ENCODE assay signal across 27 cellular contexts in the genomic region with DNA sequence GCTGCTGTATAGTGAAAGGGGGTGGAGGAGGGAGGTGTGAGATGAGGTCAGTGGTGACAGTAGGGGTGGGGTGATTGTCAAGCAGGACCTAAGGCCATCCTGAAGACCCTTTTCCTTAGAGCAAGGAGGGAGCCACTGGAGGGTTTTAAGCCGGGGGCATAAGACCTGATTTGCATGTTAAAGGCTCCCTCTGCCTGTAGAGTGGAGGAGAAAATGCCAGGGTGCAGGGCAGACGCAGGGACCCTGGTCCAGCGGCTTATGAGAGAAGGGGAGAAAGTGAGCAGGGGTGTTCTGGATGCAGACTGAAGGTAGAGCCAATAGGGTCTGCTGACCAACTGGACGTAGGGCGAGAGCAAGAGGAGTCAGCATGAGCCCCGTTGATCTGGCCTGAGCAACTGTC.
"Had no signal": no experiment of that assay in that cellular context is flagged by ENCODE, and none has a peak within 500 bp of the region (broad histone marks: within the 10 kb centered on the region; RNA-seq: fewer than 3 reads in every experiment).

No MANE protein-coding gene starts in this region.

- DNase-seq: activated CD4-positive, alpha-beta T cell treated with anti-CD3 and anti-CD28 coated beads for 36 hours; activated CD4-positive, alpha-beta T cell treated with anti-CD3 and anti-CD28 coated beads, Interleukin-2, amount 50 U/mL, for 4 hours; activated CD4-positive, CD25-positive, alpha-beta regulatory T cell; activated naive CD4-positive, alpha-beta T cell; activated T-cell treated with anti-CD3 and anti-CD28 coated beads for 4 hours; activated T-cell treated with anti-CD3 and anti-CD28 coated beads, Interleukin-2, amount 50 U/mL, for 72 hours; anterior cingulate cortex; body of pancreas; colonic mucosa; effector memory CD8-positive, alpha-beta T cell; left cardiac atrium; midbrain; naive thymus-derived CD4-positive, alpha-beta T cell; ovary; stimulated activated CD4-positive, alpha-beta T cell treated with anti-CD3 and anti-CD28 coated beads, Interleukin-15, amount 100 ng/mL, for 24 hours; stimulated activated CD4-positive, alpha-beta T cell treated with anti-CD3 and anti-CD28 coated beads, Interleukin-2, amount 100 ng/mL, for 24 hours; stimulated activated naive B cell treated with anti-CD40 and anti-IgM and Interleukin-4, amounts not matched to agents 10 μg/mL and 1 μg/mL and 100 μg/mL, for 72 hours; stomach; T-helper 1 cell; thyroid gland had no signal

- H2AFZ ChIP-seq: hepatocyte had no signal

- H3K4me3 ChIP-seq: body of pancreas, colonic mucosa, dorsolateral prefrontal cortex, gastroesophageal sphincter, hepatocyte, ovary, psoas muscle, stomach, thyroid gland had no signal

- H3K27me3 ChIP-seq: body of pancreas, colonic mucosa, gastroesophageal sphincter, hepatocyte, ovary, thyroid gland had no signal

- H3K4me3 Mint-ChIP-seq: activated CD4-positive, alpha-beta T cell treated with anti-CD3 and anti-CD28 coated beads for 36 hours; activated T-cell treated with anti-CD3 and anti-CD28 coated beads, Interleukin-2, amount 50 U/mL, for 72 hours; effector memory CD8-positive, alpha-beta T cell; naive thymus-derived CD4-positive, alpha-beta T cell; stimulated activated naive B cell treated with anti-CD40 and anti-IgM and Interleukin-4, amounts not matched to agents 10 μg/mL and 1 μg/mL and 100 μg/mL, for 72 hours; T-helper 2 cell treated with Interferon-gamma antibody and Interleukin-4, amounts not matched to agents 5 μg/mL and 100 μg/mL, for 36 hours had no signal

- ATAC-seq: activated CD4-positive, alpha-beta T cell treated with anti-CD3 and anti-CD28 coated beads for 36 hours; activated naive CD4-positive, alpha-beta T cell treated with anti-CD3 and anti-CD28 coated beads, Interleukin-2, amount 50 U/mL, for 72 hours; activated T-cell treated with anti-CD3 and anti-CD28 coated beads, Interleukin-2, amount 50 U/mL, for 72 hours; body of pancreas; effector memory CD8-positive, alpha-beta T cell; gastroesophageal sphincter; left cardiac atrium; naive thymus-derived CD4-positive, alpha-beta T cell; psoas muscle; stimulated activated naive B cell treated with anti-CD40 and anti-IgM and Interleukin-4, amounts not matched to agents 10 μg/mL and 1 μg/mL and 100 μg/mL, for 72 hours had no signal

- H3K9me3 Mint-ChIP-seq: activated naive CD4-positive, alpha-beta T cell treated with anti-CD3 and anti-CD28 coated beads, Interleukin-2, amount 50 U/mL, for 72 hours; activated T-cell treated with anti-CD3 and anti-CD28 coated beads, Interleukin-2, amount 50 U/mL, for 72 hours; effector memory CD8-positive, alpha-beta T cell; stimulated activated naive B cell treated with anti-CD40 and anti-IgM and Interleukin-4, amounts not matched to agents 10 μg/mL and 1 μg/mL and 100 μg/mL, for 72 hours; T-helper 2 cell treated with Interferon-gamma antibody and Interleukin-4, amounts not matched to agents 5 μg/mL and 100 μg/mL, for 36 hours had no signal

- H3K36me3 ChIP-seq: colonic mucosa, gastroesophageal sphincter, neutrophil, ovary, stomach, thyroid gland had no signal

- H3K4me1 Mint-ChIP-seq: activated CD4-positive, alpha-beta T cell treated with anti-CD3 and anti-CD28 coated beads for 36 hours; naive thymus-derived CD4-positive, alpha-beta T cell; stimulated activated naive B cell treated with anti-CD40 and anti-IgM and Interleukin-4, amounts not matched to agents 10 μg/mL and 1 μg/mL and 100 μg/mL, for 72 hours had no signal

- H3K27ac ChIP-seq: colonic mucosa, dorsolateral prefrontal cortex, gastroesophageal sphincter, hepatocyte, neutrophil, ovary, psoas muscle, stomach, thyroid gland had no signal

- H3K9me3 ChIP-seq: body of pancreas, colonic mucosa, gastroesophageal sphincter, neutrophil, ovary, psoas muscle, stomach, thyroid gland had no signal

- H3K4me2 ChIP-seq: hepatocyte had no signal

- H3K27ac Mint-ChIP-seq: activated CD4-positive, alpha-beta T cell treated with anti-CD3 and anti-CD28 coated beads for 36 hours; activated T-cell treated with anti-CD3 and anti-CD28 coated beads, Interleukin-2, amount 50 U/mL, for 72 hours; effector memory CD8-positive, alpha-beta T cell; naive thymus-derived CD4-positive, alpha-beta T cell; stimulated activated naive B cell treated with anti-CD40 and anti-IgM and Interleukin-4, amounts not matched to agents 10 μg/mL and 1 μg/mL and 100 μg/mL, for 72 hours; T-helper 2 cell treated with Interferon-gamma antibody and Interleukin-4, amounts not matched to agents 5 μg/mL and 100 μg/mL, for 36 hours had no signal

- H3K79me2 ChIP-seq: hepatocyte had no signal

- H3K36me3 Mint-ChIP-seq: activated naive CD4-positive, alpha-beta T cell treated with anti-CD3 and anti-CD28 coated beads, Interleukin-2, amount 50 U/mL, for 72 hours; naive thymus-derived CD4-positive, alpha-beta T cell; stimulated activated naive B cell treated with anti-CD40 and anti-IgM and Interleukin-4, amounts not matched to agents 10 μg/mL and 1 μg/mL and 100 μg/mL, for 72 hours had no signal

- H3K4me1 ChIP-seq: colonic mucosa, psoas muscle had no signal
